Comparison of ENCODE assay signal across 12 cellular contexts in genomic region chr10:92692085-92692671, GRCh38. TPM values are rescaled to one million over a fixed set of nuclear protein-coding genes. Genes with fewer than 3 reads are reported as not detected.
DNase-seq lines count a peak whose midpoint lies in the region; ATAC-seq and TF ChIP-seq lines count a peak whose summit lies in the region.
"Had no signal": no experiment of that assay in that cellular context is flagged by ENCODE, and none has a peak within 500 bp of the region (broad histone marks: within the 10 kb centered on the region; RNA-seq: fewer than 3 reads in every experiment).

No MANE protein-coding gene starts in this region.

- peaks cover 26% of the 10 kb centered on the region for H3K4me1 ChIP-seq in CD4-positive, CD25-positive, alpha-beta regulatory T cell (ENCODE audit: control insufficient read depth, insufficient read depth, low read length, poor library complexity, severe bottlenecking)
- H3K4me1 ChIP-seq in esophagus muscularis mucosa = peaks cover 10 to 53% (median 45%) of the 10 kb centered on the region in 4 donors
- H3K4me1 ChIP-seq in neural progenitor cell = peaks cover 8% of the 10 kb centered on the region

- TF ChIP-seq CTCF in esophagus muscularis mucosa (IDR thresholded peaks at IDR 0.05) (no peak), neural progenitor cell (IDR thresholded peaks at IDR 0.05) (no peak), chondrocyte (IDR thresholded peaks at IDR 0.05) (no peak)

- no peak overlapping the region for H3K4me3 ChIP-seq in CD4-positive, CD25-positive, alpha-beta regulatory T cell (ENCODE audit: low read depth, low read length)
- peak overlapping the region; percentile 67 to 85 (median 77) for H3K4me3 ChIP-seq in esophagus muscularis mucosa
- H3K4me3 ChIP-seq in neural progenitor cell = peak overlapping the region; percentile 43
- H3K4me3 ChIP-seq: MG63 had no signal

- peaks cover 47% of the 10 kb centered on the region for H3F3A ChIP-seq in neural progenitor cell (ENCODE audit: low read depth)

- H3K36me3 Mint-ChIP-seq in CD4-positive, CD25-positive, alpha-beta regulatory T cell = no peaks in the 10 kb centered on the region
- H3K36me3 Mint-ChIP-seq in neural progenitor cell (no peaks in the 10 kb centered on the region), chondrocyte (ENCODE audit: low read depth) (peaks cover 3% of the 10 kb centered on the region)

- intact Hi-C loops in esophagus muscularis mucosa (cut with DNase I) = loop anchor here (5.0 to 10.0 kb wide), 3 partner anchors 65 to 153 kb away; partner anchors contain the start of genes EXOC6 and KIF11

- H3K27me3 ChIP-seq in CD4-positive, CD25-positive, alpha-beta regulatory T cell (ENCODE audit: control insufficient read depth, insufficient read depth, low read length) = peaks cover 47% of the 10 kb centered on the region
- peaks cover 0 to 48% (median 2%) of the 10 kb centered on the region in 4 donors for H3K27me3 ChIP-seq in esophagus muscularis mucosa
- peaks cover 100% of the 10 kb centered on the region for H3K27me3 ChIP-seq in neural progenitor cell
- H3K27me3 ChIP-seq: MG63 had no signal

- ATAC-seq in CD4-positive, CD25-positive, alpha-beta regulatory T cell (ENCODE audit: low read depth in 2 of 2) = no peak
- no peak for ATAC-seq in GM21529 (IDR thresholded peaks at IDR 0.05; ENCODE audit: unreplicated experiment)

- no peak for TF ChIP-seq POLR2A in esophagus muscularis mucosa (IDR thresholded peaks at IDR 0.05; ENCODE audit: low read depth)

- WGBS in esophagus muscularis mucosa = 55% methylated on average over 31 of the region's 34 CpGs

- no peaks in the 10 kb centered on the region for H3K9me3 ChIP-seq in CD4-positive, CD25-positive, alpha-beta regulatory T cell (ENCODE audit: control insufficient read depth in 2 of 2, low read length in 2 of 2)
- no peaks in the 10 kb centered on the region for H3K9me3 ChIP-seq in esophagus muscularis mucosa
- H3K9me3 ChIP-seq in neural progenitor cell (ENCODE audit: low read depth) = no peaks in the 10 kb centered on the region
- H3K9me3 ChIP-seq: MG63 had no signal

- peaks cover 78% of the 10 kb centered on the region for H3K27me3 Mint-ChIP-seq in CD4-positive, CD25-positive, alpha-beta regulatory T cell
- H3K27me3 Mint-ChIP-seq in neural progenitor cell (ENCODE audit: insufficient read depth, low read depth) (peaks cover 86% of the 10 kb centered on the region), chondrocyte (ENCODE audit: low read depth) (peaks cover 16% of the 10 kb centered on the region)

- peaks cover 0 to 6% (median 0%) of the 10 kb centered on the region in 7 donors for H3K9me3 Mint-ChIP-seq in CD4-positive, CD25-positive, alpha-beta regulatory T cell
- H3K9me3 Mint-ChIP-seq in neural progenitor cell (peaks cover 13% of the 10 kb centered on the region), chondrocyte (ENCODE audit: low read depth) (no peaks in the 10 kb centered on the region)
- H3K9me3 Mint-ChIP-seq: T-helper 1 cell treated with Interleukin-12 subunit alpha and Interleukin-12 subunit beta and Interleukin-4 antibody, amounts not matched to agents 30 μg/mL and 1 μg/mL, for 36 hours had no signal

- H3K27ac ChIP-seq in CD4-positive, CD25-positive, alpha-beta regulatory T cell (ENCODE audit: insufficient read depth, low read length, poor library complexity, severe bottlenecking) = no peak overlapping the region
- H3K27ac ChIP-seq in esophagus muscularis mucosa (replicated peaks in 1 of 4) (peak overlapping the region; percentile 81 to 86 (median 84)), neural progenitor cell (no peak overlapping the region)

- H3K4me3 Mint-ChIP-seq in CD4-positive, CD25-positive, alpha-beta regulatory T cell = peak overlapping the region; percentile 82 to 86 (median 84)
- H3K4me3 Mint-ChIP-seq in neural progenitor cell (peak overlapping the region; percentile 42), chondrocyte (ENCODE audit: unreplicated experiment) (no peak overlapping the region)

- no peaks in the 10 kb centered on the region for H3K79me2 ChIP-seq in neural progenitor cell (ENCODE audit: low read depth)

- H3K9ac ChIP-seq in neural progenitor cell = no peak overlapping the region

- H3K36me3 ChIP-seq in CD4-positive, CD25-positive, alpha-beta regulatory T cell (ENCODE audit: control insufficient read depth, insufficient read depth, low read length) = no peaks in the 10 kb centered on the region
- H3K36me3 ChIP-seq in esophagus muscularis mucosa = peaks cover 0 to 12% (median 0%) of the 10 kb centered on the region in 4 donors
- no peaks in the 10 kb centered on the region for H3K36me3 ChIP-seq in neural progenitor cell

- H3K27ac Mint-ChIP-seq in CD4-positive, CD25-positive, alpha-beta regulatory T cell = peak overlapping the region in 1 of 3 donors; percentile 33
- H3K27ac Mint-ChIP-seq in neural progenitor cell = no peak overlapping the region
- H3K27ac Mint-ChIP-seq in chondrocyte (ENCODE audit: unreplicated experiment) = no peak overlapping the region
- H3K27ac Mint-ChIP-seq: T-helper 1 cell treated with Interleukin-12 subunit alpha and Interleukin-12 subunit beta and Interleukin-4 antibody, amounts not matched to agents 30 μg/mL and 1 μg/mL, for 36 hours had no signal

- H3K4me2 ChIP-seq in neural progenitor cell = peak overlapping the region; percentile 75

- no peak overlapping the region for H2AFZ ChIP-seq in neural progenitor cell (replicated peaks)

- peaks cover 0 to 27% (median 19%) of the 10 kb centered on the region in 4 donors for H3K4me1 Mint-ChIP-seq in CD4-positive, CD25-positive, alpha-beta regulatory T cell
- H3K4me1 Mint-ChIP-seq in neural progenitor cell (peaks cover 21% of the 10 kb centered on the region), chondrocyte (ENCODE audit: low read depth) (peaks cover 18% of the 10 kb centered on the region)

- H4K20me1 ChIP-seq in neural progenitor cell (ENCODE audit: low read depth) = peaks cover 69% of the 10 kb centered on the region

- DNase-seq in CD4-positive, CD25-positive, alpha-beta regulatory T cell = peak in 1 of 3 donors; percentile 13
- DNase-seq in NCI-H69 (lab: John Stamatoyannopoulos, UW) = peak; percentile 67
- DNase-seq in esophagus muscularis mucosa (ENCODE audit: extremely low spot score) = peak; percentile 53
- DNase-seq in neural progenitor cell (ENCODE audit: low spot score) = peak; percentile 55
- no peak for DNase-seq in DMS114 treated with DMSO at 0.1 percent for 48 hours (lab: John Stamatoyannopoulos, UW; ENCODE audit: unreplicated experiment)
- no peak for DNase-seq in DMS 273 treated with DMSO at 0.1 percent for 48 hours (lab: John Stamatoyannopoulos, UW)
- DNase-seq in chondrocyte (ENCODE audit: low spot score) = no peak
- DNase-seq: effector CD4-positive, alpha-beta T cell; MG63; small intestine had no signal

- no peak for TF ChIP-seq EP300 in esophagus muscularis mucosa (IDR thresholded peaks at IDR 0.05)

RNA-seq across cellular contexts. Expression of gene HHEX, which starts 2.4 kb away (rescaled TPM):
- 1.2 TPM for total RNA-seq in CD4-positive, CD25-positive, alpha-beta regulatory T cell
- polyA plus RNA-seq in CD4-positive, CD25-positive, alpha-beta regulatory T cell = under 1 TPM in 3 of 4 donors, not detected in 1; 0.19 to 0.71 (median 0.22) TPM
- total RNA-seq in esophagus muscularis mucosa = 1 to 10 TPM; 4.6 to 8.6 (median 8.3) TPM
- total RNA-seq in neural progenitor cell (ENCODE audit: low replicate concordance) = not detected in 2 replicates
- total RNA-seq in chondrocyte = 0.80 to 0.92 TPM in 2 of 3 replicates, not detected in the other

Comparison
In these comparisons a context has a peak if more than half of its experiments do, and no peak if none do; other contexts are left out.
1. DNase-seq: peak in NCI-H69 (single experiment), esophagus muscularis mucosa (single experiment) and neural progenitor cell (single experiment); none in DMS114 treated with DMSO at 0.1 percent for 48 hours (single experiment), DMS 273 treated with DMSO at 0.1 percent for 48 hours (single experiment) and chondrocyte (single experiment).
2. H3K27ac ChIP-seq: peak in esophagus muscularis mucosa (4 of 4); none in CD4-positive, CD25-positive, alpha-beta regulatory T cell (single experiment) and neural progenitor cell (single experiment).